In genomic region chr2:27050281-27050995, GRCh38 we compare ENCODE assay signal across 1 cellular context.
TF ChIP-seq lines count a peak whose summit lies in the region.

No MANE protein-coding gene starts in this region.

TF ChIP-seq in K562, 482 proteins besides CTCF, POLR2A, EP300 and RAD21 (continued from another document and continues in another):
- TF ChIP-seq ZBTB33 (CRISPR knock-in tag; IDR thresholded peaks at IDR 0.05) = peak; percentile 99
- TF ChIP-seq RHOXF2B (CRISPR knock-in tag; conservative IDR thresholded peaks at IDR 0.05) = no peak
- peak; percentile 69 for TF ChIP-seq POLR2B (IDR thresholded peaks at IDR 0.05; ENCODE audit: low read depth, partially characterized antibody)
- TF ChIP-seq, protein P1, sequence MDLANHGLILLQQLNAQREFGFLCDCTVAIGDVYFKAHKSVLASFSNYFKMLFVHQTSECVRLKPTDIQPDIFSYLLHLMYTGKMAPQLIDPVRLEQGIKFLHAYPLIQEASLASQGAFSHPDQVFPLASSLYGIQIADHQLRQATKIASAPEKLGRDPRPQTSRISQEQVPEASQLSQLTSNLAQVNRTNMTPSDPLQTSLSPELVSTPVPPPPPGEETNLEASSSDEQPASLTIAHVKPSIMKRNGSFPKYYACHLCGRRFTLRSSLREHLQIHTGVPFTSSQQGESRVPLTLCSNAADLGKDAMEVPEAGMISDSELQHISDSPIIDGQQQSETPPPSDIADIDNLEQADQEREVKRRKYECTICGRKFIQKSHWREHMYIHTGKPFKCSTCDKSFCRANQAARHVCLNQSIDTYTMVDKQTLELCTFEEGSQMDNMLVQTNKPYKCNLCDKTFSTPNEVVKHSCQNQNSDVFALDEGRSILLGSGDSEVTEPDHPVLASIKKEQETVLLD (IDR thresholded peaks at IDR 0.05) = peak; percentile 40; the same call in 1 of the 2 replicates
- no peak for TF ChIP-seq THRA (IDR thresholded peaks at IDR 0.05)
- TF ChIP-seq POLR2H (tag; IDR thresholded peaks at IDR 0.05; ENCODE audit: low read depth) = peak; percentile 100; the same call in 1 of the 2 replicates
- TF ChIP-seq RBBP5 (IDR thresholded peaks at IDR 0.05; ENCODE audit: borderline replicate concordance, insufficient read depth, low read length, poor library complexity, severe bottlenecking) = no peak
- no peak for TF ChIP-seq SNRNP70 (optimal IDR thresholded peaks at IDR 0.05; ENCODE audit: low read depth, low read length)
- no peak for TF ChIP-seq CHAMP1 (IDR thresholded peaks at IDR 0.05)
- 0 out of 2 replicates have a peak, but pooled peaks have one; percentile 43 for TF ChIP-seq PHF21A (IDR thresholded peaks at IDR 0.05; ENCODE audit: borderline replicate concordance, low read depth)
- no peak for TF ChIP-seq SPI1 (IDR thresholded peaks at IDR 0.05; ENCODE audit: borderline replicate concordance, low read depth, low read length)
- peak; percentile 71; the same call in 1 of the 2 replicates for TF ChIP-seq RNF219 (CRISPR knock-in tag; IDR thresholded peaks at IDR 0.05)
- TF ChIP-seq, protein P2, sequence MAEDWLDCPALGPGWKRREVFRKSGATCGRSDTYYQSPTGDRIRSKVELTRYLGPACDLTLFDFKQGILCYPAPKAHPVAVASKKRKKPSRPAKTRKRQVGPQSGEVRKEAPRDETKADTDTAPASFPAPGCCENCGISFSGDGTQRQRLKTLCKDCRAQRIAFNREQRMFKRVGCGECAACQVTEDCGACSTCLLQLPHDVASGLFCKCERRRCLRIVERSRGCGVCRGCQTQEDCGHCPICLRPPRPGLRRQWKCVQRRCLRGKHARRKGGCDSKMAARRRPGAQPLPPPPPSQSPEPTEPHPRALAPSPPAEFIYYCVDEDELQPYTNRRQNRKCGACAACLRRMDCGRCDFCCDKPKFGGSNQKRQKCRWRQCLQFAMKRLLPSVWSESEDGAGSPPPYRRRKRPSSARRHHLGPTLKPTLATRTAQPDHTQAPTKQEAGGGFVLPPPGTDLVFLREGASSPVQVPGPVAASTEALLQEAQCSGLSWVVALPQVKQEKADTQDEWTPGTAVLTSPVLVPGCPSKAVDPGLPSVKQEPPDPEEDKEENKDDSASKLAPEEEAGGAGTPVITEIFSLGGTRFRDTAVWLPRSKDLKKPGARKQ (CRISPR knock-in tag; IDR thresholded peaks at IDR 0.05) = no peak
- peak; percentile 22 for TF ChIP-seq ZFP36 (IDR thresholded peaks at IDR 0.05; ENCODE audit: low read depth, low read length, partially characterized antibody)
- TF ChIP-seq ZNF263 (CRISPR knock-in tag; IDR thresholded peaks at IDR 0.05; ENCODE audit: borderline replicate concordance) = no peak
- no peak for TF ChIP-seq SP2 (IDR thresholded peaks at IDR 0.05; ENCODE audit: extremely low read depth, low read depth, low read length, poor library complexity, severe bottlenecking)
- TF ChIP-seq, protein P3, sequence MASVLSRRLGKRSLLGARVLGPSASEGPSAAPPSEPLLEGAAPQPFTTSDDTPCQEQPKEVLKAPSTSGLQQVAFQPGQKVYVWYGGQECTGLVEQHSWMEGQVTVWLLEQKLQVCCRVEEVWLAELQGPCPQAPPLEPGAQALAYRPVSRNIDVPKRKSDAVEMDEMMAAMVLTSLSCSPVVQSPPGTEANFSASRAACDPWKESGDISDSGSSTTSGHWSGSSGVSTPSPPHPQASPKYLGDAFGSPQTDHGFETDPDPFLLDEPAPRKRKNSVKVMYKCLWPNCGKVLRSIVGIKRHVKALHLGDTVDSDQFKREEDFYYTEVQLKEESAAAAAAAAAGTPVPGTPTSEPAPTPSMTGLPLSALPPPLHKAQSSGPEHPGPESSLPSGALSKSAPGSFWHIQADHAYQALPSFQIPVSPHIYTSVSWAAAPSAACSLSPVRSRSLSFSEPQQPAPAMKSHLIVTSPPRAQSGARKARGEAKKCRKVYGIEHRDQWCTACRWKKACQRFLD (CRISPR knock-in tag; IDR thresholded peaks at IDR 0.05) = no peak; the same call in 1 of the 2 replicates
- no peak for TF ChIP-seq ELK1 (CRISPR knock-in tag; IDR thresholded peaks at IDR 0.05)
- TF ChIP-seq FOXA1 (IDR thresholded peaks at IDR 0.05; ENCODE audit: borderline replicate concordance) = no peak
- TF ChIP-seq ZNF586 (CRISPR knock-in tag; conservative IDR thresholded peaks at IDR 0.05) = no peak
- TF ChIP-seq GTF2A2 (tag; IDR thresholded peaks at IDR 0.05) = no peak
- TF ChIP-seq SP1 (CRISPR knock-in tag; IDR thresholded peaks at IDR 0.05) = no peak; the same call in 1 of the 2 replicates
- TF ChIP-seq ZNF695 (CRISPR knock-in tag; IDR thresholded peaks at IDR 0.05) = no peak
- TF ChIP-seq EHMT2 (IDR thresholded peaks at IDR 0.05) = no peak
- TF ChIP-seq NR2C1 (IDR thresholded peaks at IDR 0.05) = no peak
- no peak for TF ChIP-seq NR2C1 (tag; IDR thresholded peaks at IDR 0.05)
- no peak for TF ChIP-seq EZH2 (IDR thresholded peaks at IDR 0.05; ENCODE audit: borderline replicate concordance, low read depth, low read length)
- no peak for TF ChIP-seq CBX1 (IDR thresholded peaks at IDR 0.05; ENCODE audit: low read depth)
- TF ChIP-seq SRSF3 (IDR thresholded peaks at IDR 0.05; ENCODE audit: insufficient read depth, low read length) = no peak
- TF ChIP-seq POLR3A (IDR thresholded peaks at IDR 0.05; ENCODE audit: borderline replicate concordance, extremely low read depth, insufficient read depth, insufficient read length) = no peak
- TF ChIP-seq, protein P4, sequence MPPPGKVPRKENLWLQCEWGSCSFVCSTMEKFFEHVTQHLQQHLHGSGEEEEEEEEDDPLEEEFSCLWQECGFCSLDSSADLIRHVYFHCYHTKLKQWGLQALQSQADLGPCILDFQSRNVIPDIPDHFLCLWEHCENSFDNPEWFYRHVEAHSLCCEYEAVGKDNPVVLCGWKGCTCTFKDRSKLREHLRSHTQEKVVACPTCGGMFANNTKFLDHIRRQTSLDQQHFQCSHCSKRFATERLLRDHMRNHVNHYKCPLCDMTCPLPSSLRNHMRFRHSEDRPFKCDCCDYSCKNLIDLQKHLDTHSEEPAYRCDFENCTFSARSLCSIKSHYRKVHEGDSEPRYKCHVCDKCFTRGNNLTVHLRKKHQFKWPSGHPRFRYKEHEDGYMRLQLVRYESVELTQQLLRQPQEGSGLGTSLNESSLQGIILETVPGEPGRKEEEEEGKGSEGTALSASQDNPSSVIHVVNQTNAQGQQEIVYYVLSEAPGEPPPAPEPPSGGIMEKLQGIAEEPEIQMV (tag; conservative IDR thresholded peaks at IDR 0.05; ENCODE audit: low read depth) = no peak
- no peak for TF ChIP-seq ZNF282 (CRISPR knock-in tag; IDR thresholded peaks at IDR 0.05)
- TF ChIP-seq, protein P5, sequence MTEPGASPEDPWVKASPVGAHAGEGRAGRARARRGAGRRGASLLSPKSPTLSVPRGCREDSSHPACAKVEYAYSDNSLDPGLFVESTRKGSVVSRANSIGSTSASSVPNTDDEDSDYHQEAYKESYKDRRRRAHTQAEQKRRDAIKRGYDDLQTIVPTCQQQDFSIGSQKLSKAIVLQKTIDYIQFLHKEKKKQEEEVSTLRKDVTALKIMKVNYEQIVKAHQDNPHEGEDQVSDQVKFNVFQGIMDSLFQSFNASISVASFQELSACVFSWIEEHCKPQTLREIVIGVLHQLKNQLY (CRISPR knock-in tag; conservative IDR thresholded peaks at IDR 0.05) = no peak; a peak in 1 of 4 replicates
- TF ChIP-seq NFRKB (IDR thresholded peaks at IDR 0.05; ENCODE audit: low read depth) = no peak
- peak; percentile 81; the same call in 1 of the 2 replicates for TF ChIP-seq KLF6 (CRISPR knock-in tag; IDR thresholded peaks at IDR 0.05; ENCODE audit: borderline replicate concordance)
- peak; percentile 72 for TF ChIP-seq ELF4 (CRISPR knock-in tag; IDR thresholded peaks at IDR 0.05)
- TF ChIP-seq ZBTB34 (CRISPR knock-in tag; IDR thresholded peaks at IDR 0.05) = no peak
- TF ChIP-seq ZKSCAN3 (CRISPR knock-in tag; IDR thresholded peaks at IDR 0.05) = no peak
- TF ChIP-seq KDM5B (IDR thresholded peaks at IDR 0.05; ENCODE audit: insufficient replicate concordance, low read depth, low read length) = peak; percentile 96
- TF ChIP-seq NFXL1 (CRISPR knock-in tag; IDR thresholded peaks at IDR 0.05) = no peak
- TF ChIP-seq NFE2 (IDR thresholded peaks at IDR 0.05; ENCODE audit: low read depth) = peak; percentile 54; the same call in 1 of the 2 replicates
- no peak for TF ChIP-seq NBN (IDR thresholded peaks at IDR 0.05; ENCODE audit: low read depth)
